Comparison of ENCODE assay signal across 1 cellular context in the genomic region with DNA sequence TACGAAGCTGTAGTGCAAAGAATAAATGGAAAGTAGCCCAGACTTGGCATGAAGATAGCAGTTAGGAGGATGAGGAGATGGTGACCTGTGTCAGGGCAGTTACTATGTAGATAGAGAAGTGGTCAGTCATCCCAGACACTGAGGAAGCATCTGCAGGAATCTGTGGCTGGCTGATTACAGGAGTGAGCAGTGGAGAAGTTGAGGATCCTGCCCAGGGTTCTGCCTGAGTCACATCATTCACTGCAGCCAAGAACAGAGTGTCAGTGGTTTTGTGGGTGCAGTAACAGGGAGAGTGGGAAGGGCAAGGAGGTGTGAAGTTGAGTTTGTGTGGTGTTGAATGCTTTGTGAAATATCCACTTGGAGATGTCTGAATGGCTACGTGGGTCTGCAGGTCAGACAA.
A peak's percentile ranks its signal among the peaks of the same experiment; 100 is the strongest.
TF ChIP-seq lines count a peak whose summit lies in the region.

No MANE protein-coding gene starts in this region.

TF ChIP-seq in H1, 55 proteins besides CTCF, POLR2A, EP300 and RAD21:
- TF ChIP-seq NRF1 (IDR thresholded peaks at IDR 0.05; ENCODE audit: low read depth, low read length) (no peak), SP4 (IDR thresholded peaks at IDR 0.05; ENCODE audit: low read length) (no peak)
- TF ChIP-seq, protein P1, sequence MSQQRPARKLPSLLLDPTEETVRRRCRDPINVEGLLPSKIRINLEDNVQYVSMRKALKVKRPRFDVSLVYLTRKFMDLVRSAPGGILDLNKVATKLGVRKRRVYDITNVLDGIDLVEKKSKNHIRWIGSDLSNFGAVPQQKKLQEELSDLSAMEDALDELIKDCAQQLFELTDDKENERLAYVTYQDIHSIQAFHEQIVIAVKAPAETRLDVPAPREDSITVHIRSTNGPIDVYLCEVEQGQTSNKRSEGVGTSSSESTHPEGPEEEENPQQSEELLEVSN (IDR thresholded peaks at IDR 0.05), result peak; percentile 41
